Comparison of ENCODE assay signal across 12 cellular contexts in genomic region chr2:69046221-69046662, GRCh38. TPM values are rescaled to one million over a fixed set of nuclear protein-coding genes. Genes with fewer than 3 reads are reported as not detected.
DNase-seq lines count a peak whose midpoint lies in the region; ATAC-seq and TF ChIP-seq lines count a peak whose summit lies in the region.
"Had no signal": no experiment of that assay in that cellular context is flagged by ENCODE, and none has a peak within 500 bp of the region (broad histone marks: within the 10 kb centered on the region; RNA-seq: fewer than 3 reads in every experiment).

No MANE protein-coding gene starts in this region.

- no peak overlapping the region for H3K4me3 ChIP-seq in HEK293 (ENCODE audit: low read depth, low read length)
- no peak overlapping the region for H3K4me3 ChIP-seq in adipocyte (ENCODE audit: low read length)
- no peak overlapping the region for H3K4me3 ChIP-seq in fibroblast of villous mesenchyme (ENCODE audit: low read depth, low read length)

- CTCF ChIA-PET in HEK293 (lab: Yijun Ruan, JAX) = no interaction called here

- peaks cover 6 to 29% of the 10 kb centered on the region in 2 experiments; a peak in 2 of 3 replicates for H3K36me3 ChIP-seq in HEK293 (ENCODE audit: control insufficient read depth in 2 of 2, insufficient read depth in 1 of 2, low read length in 2 of 2)
- peaks cover 45% of the 10 kb centered on the region for H3K36me3 ChIP-seq in adipocyte (ENCODE audit: control insufficient read depth, insufficient read depth, low read length, severe bottlenecking)

- H3K4me1 ChIP-seq in HEK293 (ENCODE audit: control insufficient read depth, insufficient read depth, low read length) (peaks cover 7% of the 10 kb centered on the region; the same call in 1 of the 2 replicates), adipocyte (ENCODE audit: control insufficient read depth, insufficient read depth, low read length) (peaks cover 14% of the 10 kb centered on the region)

- no peak overlapping the region for H3K27ac ChIP-seq in HEK293 (ENCODE audit: extremely low read depth, low read depth, low read length)

- ATAC-seq in GM18868 (IDR thresholded peaks at IDR 0.05; ENCODE audit: unreplicated experiment) (no peak), HG03460 (IDR thresholded peaks at IDR 0.05; ENCODE audit: unreplicated experiment) (no peak), HG02798 (IDR thresholded peaks at IDR 0.05; ENCODE audit: poor library complexity, unreplicated experiment) (no peak), left lobe of liver (no peak)
- ATAC-seq: activated CD4-positive, alpha-beta T cell treated with anti-CD3 and anti-CD28 coated beads for 36 hours had no signal

- no peaks in the 10 kb centered on the region for H3K27me3 ChIP-seq in adipocyte (replicated peaks; ENCODE audit: control insufficient read depth, insufficient read depth, low read length)

- DNase-seq in adipocyte (ENCODE audit: low read depth) (peak; percentile 63), fibroblast of villous mesenchyme (ENCODE audit: low read depth) (peak; percentile 85), smooth muscle cell of the brain vasculature (ENCODE audit: low read depth, low spot score) (peak; percentile 92), left lobe of liver (ENCODE audit: low spot score) (no peak)
- DNase-seq: activated CD4-positive, alpha-beta T cell treated with anti-CD3 and anti-CD28 coated beads for 36 hours; activated effector memory CD4-positive, alpha-beta T cell treated with anti-CD3 and anti-CD28 coated beads, Interleukin-2, amount 50 U/mL, for 16 hours; Karpas-422; stimulated activated CD4-positive, alpha-beta T cell treated with anti-CD3 and anti-CD28 coated beads, Interleukin-15, amount 100 ng/mL, for 24 hours had no signal

- H3K9me3 ChIP-seq in HEK293 (ENCODE audit: control insufficient read depth, insufficient read depth, low read depth, low read length) = no peaks in the 10 kb centered on the region
- H3K9me3 ChIP-seq in adipocyte (ENCODE audit: control insufficient read depth, low read length) = no peaks in the 10 kb centered on the region

- H3K9ac ChIP-seq in adipocyte (ENCODE audit: low read length) = no peak overlapping the region

- no peak for TF ChIP-seq CTCF in HEK293 (tag by site-specific recombination; IDR thresholded peaks at IDR 0.05)
- TF ChIP-seq CTCF in fibroblast of villous mesenchyme (IDR thresholded peaks at IDR 0.05; ENCODE audit: insufficient read depth, low read depth, low read length) = no peak

- POLR2A ChIA-PET in HEK293 (lab: Yijun Ruan, JAX) = no interaction called here

TF ChIP-seq in HEK293, 187 proteins besides CTCF, POLR2A, EP300 and RAD21:
- TF ChIP-seq ZNF600 (tag by site-specific recombination; IDR thresholded peaks at IDR 0.05) = 0 out of 2 replicates have a peak, but pooled peaks have one; percentile 34
- TF ChIP-seq ZNF214 (tag by site-specific recombination; IDR thresholded peaks at IDR 0.05; ENCODE audit: borderline replicate concordance) = no peak
- TF ChIP-seq ZNF169 (tag by site-specific recombination; IDR thresholded peaks at IDR 0.05) = no peak
- TF ChIP-seq HOXA7 (CRISPR knock-in tag; IDR thresholded peaks at IDR 0.05; ENCODE audit: borderline replicate concordance) = no peak
- no peak for TF ChIP-seq ZNF560 (tag by site-specific recombination; IDR thresholded peaks at IDR 0.05; ENCODE audit: borderline replicate concordance)
- no peak for TF ChIP-seq ZBTB1 (tag by site-specific recombination; IDR thresholded peaks at IDR 0.05)
- 0 out of 2 replicates have a peak, but pooled peaks have one; percentile 34 for TF ChIP-seq ZNF629 (tag by site-specific recombination; IDR thresholded peaks at IDR 0.05)

RNA-seq across cellular contexts. Expression of gene ANTXR1, which starts 33.3 kb away (rescaled TPM):
- total RNA-seq in fibroblast of villous mesenchyme (188 and 206 TPM in 2 replicates), left lobe of liver (2.2 TPM)

Comparison
In these comparisons a context has a peak if more than half of its experiments do, and no peak if none do; other contexts are left out.
1. RNA of gene ANTXR1, which starts 33.3 kb away (total RNA-seq): 188 to 206 TPM in fibroblast of villous mesenchyme; 2.2 TPM in left lobe of liver (single experiment); every median in the first group is over 10 times any median in the second.